Comparison of ENCODE assay signal across 9 cellular contexts in the genomic region with DNA sequence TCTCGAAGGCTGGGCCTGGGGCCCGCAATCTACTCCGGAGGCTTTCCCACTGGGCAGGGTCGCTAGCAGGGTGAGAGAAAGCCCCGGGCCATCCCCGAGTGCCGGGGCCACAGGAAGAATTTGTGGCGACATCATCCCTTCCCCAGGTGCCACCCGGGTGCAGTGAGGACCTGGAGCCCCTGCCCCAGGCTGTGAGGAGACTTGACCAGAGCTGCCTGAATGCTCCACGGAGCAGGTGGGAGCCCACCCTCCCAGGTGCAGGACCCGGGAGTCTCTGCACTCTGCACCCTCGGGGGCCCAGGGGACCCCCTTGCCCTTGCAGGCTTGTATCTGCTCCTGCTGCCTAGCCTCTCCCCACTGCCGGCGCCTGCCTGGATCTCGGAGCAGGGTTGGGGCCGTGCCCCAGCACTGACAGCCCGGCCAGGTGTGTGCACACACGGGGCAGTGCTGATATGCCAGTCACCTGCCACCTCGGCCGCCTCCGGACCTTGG.
DNase-seq lines count a peak whose midpoint lies in the region; ATAC-seq, FAIRE-seq and TF ChIP-seq lines count a peak whose summit lies in the region.
"Had no signal": no experiment of that assay in that cellular context is flagged by ENCODE, and none has a peak within 500 bp of the region (broad histone marks: within the 10 kb centered on the region; RNA-seq: fewer than 3 reads in every experiment).

No MANE protein-coding gene starts in this region.

- peak overlapping the region; percentile 80 for H3K4me3 Mint-ChIP-seq in osteocyte (ENCODE audit: unreplicated experiment)

- H3K27me3 Mint-ChIP-seq in osteocyte (ENCODE audit: unreplicated experiment) = no peaks in the 10 kb centered on the region

- TF ChIP-seq POLR2A in GM12892 (IDR thresholded peaks at IDR 0.05; ENCODE audit: low read depth, low read length) = no peak

- H3K36me3 ChIP-seq in GM06990 (ENCODE audit: control insufficient read depth, insufficient read depth, low read length) (no peaks in the 10 kb centered on the region), ectodermal cell (ENCODE audit: control insufficient read depth, insufficient read depth, low read length) (no peaks in the 10 kb centered on the region)

- H3K27ac ChIP-seq in ectodermal cell (ENCODE audit: insufficient read depth, low read depth, low read length, poor library complexity, severe bottlenecking) = no peak overlapping the region

- peaks cover 42% of the 10 kb centered on the region for H3K4me1 Mint-ChIP-seq in osteocyte (ENCODE audit: unreplicated experiment)

- H3K36me3 Mint-ChIP-seq in osteocyte (ENCODE audit: unreplicated experiment) = peaks cover 19% of the 10 kb centered on the region

- H3K4me1 ChIP-seq in ectodermal cell (ENCODE audit: control insufficient read depth, insufficient read depth, low read length) = no peaks in the 10 kb centered on the region

- H3K27ac Mint-ChIP-seq in osteocyte (ENCODE audit: unreplicated experiment) = peak overlapping the region; percentile 81

- peak; percentile 13 for ATAC-seq in HG03196 (IDR thresholded peaks at IDR 0.05; ENCODE audit: unreplicated experiment)

- peaks cover 25% of the 10 kb centered on the region for H3K9me3 Mint-ChIP-seq in osteocyte (ENCODE audit: unreplicated experiment)

- 53 to 56% methylated on average over 20 to 21 of the region's 21 CpGs for whole genome bisulfite sequencing in ectodermal cell, 2 experiments

- H3K27me3 ChIP-seq in GM06990 (replicated peaks; ENCODE audit: control insufficient read depth, insufficient read depth, low read length) (no peaks in the 10 kb centered on the region; the same call in 1 of the 2 replicates), ectodermal cell (ENCODE audit: control insufficient read depth, insufficient read depth, low read length, poor library complexity, severe bottlenecking) (peaks cover 31% of the 10 kb centered on the region)

- no peaks in the 10 kb centered on the region for H3K9me3 ChIP-seq in ectodermal cell (ENCODE audit: control insufficient read depth, low read length)

- no peak overlapping the region; the same call in 1 of the 2 replicates for H3K4me3 ChIP-seq in GM06990 (replicated peaks; ENCODE audit: low read depth, low read length)
- peak overlapping the region; percentile 53 for H3K4me3 ChIP-seq in ectodermal cell (ENCODE audit: insufficient read depth, low read depth, low read length)

- DNase-seq in GM06990 (ENCODE audit: extremely low read depth, insufficient read length) (peak; percentile 1), osteocyte (ENCODE audit: extremely low spot score, unreplicated experiment) (no peak), NCI-H2107 treated with DMSO at 0.1 percent for 48 hours (lab: John Stamatoyannopoulos, UW; ENCODE audit: unreplicated experiment) (no peak), RCC 7860 (ENCODE audit: low spot score) (no peak), GM12892 (ENCODE audit: insufficient read length) (no peak), superior temporal gyrus (ENCODE audit: extremely low spot score) (no peak)

- TF ChIP-seq CTCF in GM06990 (IDR thresholded peaks at IDR 0.05; ENCODE audit: insufficient read depth, low read length, poor library complexity, severe bottlenecking) (no peak), osteocyte (IDR thresholded peaks at IDR 0.05) (no peak)

- no peak for FAIRE-seq in RCC 7860 (lab: Jason Lieb, UNC)
- no peak for FAIRE-seq in GM12892 (lab: Jason Lieb, UNC)
- FAIRE-seq: bronchial epithelial cell had no signal
